Comparison of ENCODE assay signal across 16 cellular contexts in genomic region chr12:67919406-67919805, GRCh38.
DNase-seq lines count a peak whose midpoint lies in the region; ATAC-seq and TF ChIP-seq lines count a peak whose summit lies in the region.
"Had no signal": no experiment of that assay in that cellular context is flagged by ENCODE, and none has a peak within 500 bp of the region (broad histone marks: within the 10 kb centered on the region; RNA-seq: fewer than 3 reads in every experiment).

No MANE protein-coding gene starts in this region.

- CTCF ChIA-PET in HCT116 (lab: Charles Lee) (no interaction called here), SK-N-SH (lab: Yijun Ruan, JAX) (no interaction called here)
- CTCF ChIA-PET in activated CD4-positive, alpha-beta memory T cell treated with anti-CD3 and anti-CD28 coated beads for 36 hours (lab: Charles Lee) = no interaction called here

- H4K20me1 ChIP-seq in HCT116 (ENCODE audit: insufficient read depth) = no peaks in the 10 kb centered on the region
- no peaks in the 10 kb centered on the region for H4K20me1 ChIP-seq in SK-N-SH (ENCODE audit: insufficient read depth)

- intact Hi-C loops in HCT116 (cut with micrococcal nuclease) = no loop called here
- intact Hi-C loops in activated CD4-positive, alpha-beta memory T cell treated with anti-CD3 and anti-CD28 coated beads for 36 hours (cut with micrococcal nuclease) = no loop called here

- H3K4me1 Mint-ChIP-seq in stimulated activated memory B cell treated with anti-CD40 and anti-IgM and Interleukin-4, amounts not matched to agents 10 μg/mL and 1 μg/mL and 100 μg/mL, for 72 hours = peaks cover 25% of the 10 kb centered on the region
- H3K4me1 Mint-ChIP-seq in activated CD4-positive, alpha-beta memory T cell treated with anti-CD3 and anti-CD28 coated beads for 36 hours (ENCODE audit: low read depth) = peaks cover 16% of the 10 kb centered on the region

- H3K9ac ChIP-seq in HCT116 (ENCODE audit: low read length) (no peak overlapping the region), SK-N-SH (no peak overlapping the region)

- H3K9me3 ChIP-seq in HCT116 (ENCODE audit: control insufficient read depth in 1 of 2, insufficient read depth in 1 of 2, low read depth in 1 of 2, low read length in 2 of 2) (no peaks in the 10 kb centered on the region), SK-N-SH (no peaks in the 10 kb centered on the region)
- H3K9me3 ChIP-seq: right lobe of liver had no signal

- TF ChIP-seq CTCF in HCT116 (IDR thresholded peaks at IDR 0.05 in 2 of 3, conservative IDR thresholded peaks at IDR 0.05 in 1 of 3; ENCODE audit: borderline replicate concordance in 1 of 3, insufficient read depth in 1 of 3, low read depth in 2 of 3, low read length in 2 of 3) = no peak
- no peak for TF ChIP-seq CTCF in SK-N-SH (IDR thresholded peaks at IDR 0.05)
- no peak for TF ChIP-seq CTCF in fibroblast of mammary gland (conservative IDR thresholded peaks at IDR 0.05; ENCODE audit: control insufficient read depth, insufficient read depth, low read depth, low read length)

- RAD21 ChIA-PET in HCT116 (lab: Charles Lee; ENCODE audit: low non-redundant PET in 1 of 2, low total read pairs in 2 of 2, uncharacterized antibody in 2 of 2, unreplicated experiment in 2 of 2) = no interaction called here

- H3K4me2 ChIP-seq in HCT116 (ENCODE audit: low read length) (peak overlapping the region; percentile 2; the same call in 1 of the 2 replicates), SK-N-SH (0 out of 2 replicates have a peak overlapping the region, but pooled peaks have one; percentile 26)

- H3K27me3 ChIP-seq in HCT116 (ENCODE audit: insufficient read depth, low read length) (no peaks in the 10 kb centered on the region), SK-N-SH (ENCODE audit: insufficient read depth) (no peaks in the 10 kb centered on the region)
- H3K27me3 ChIP-seq: right lobe of liver had no signal

- H3K36me3 ChIP-seq in HCT116 (ENCODE audit: control insufficient read depth in 1 of 2, insufficient read depth in 2 of 2, low read length in 2 of 2) (no peaks in the 10 kb centered on the region), SK-N-SH (replicated peaks in 1 of 2; ENCODE audit: control insufficient read depth in 1 of 2, insufficient read depth in 2 of 2, low read length in 1 of 2) (no peaks in the 10 kb centered on the region)
- H3K36me3 ChIP-seq: right lobe of liver had no signal

- H3K9me2 ChIP-seq in HCT116 (ENCODE audit: insufficient read depth) (no peaks in the 10 kb centered on the region), SK-N-SH (no peaks in the 10 kb centered on the region; the same call in 1 of the 2 replicates)

- no TSS peak for BruUV-seq in HCT116 (replicated peaks; lab: Mats Ljungman, UMichigan)

- H3K27ac Mint-ChIP-seq in stimulated activated memory B cell treated with anti-CD40 and anti-IgM and Interleukin-4, amounts not matched to agents 10 μg/mL and 1 μg/mL and 100 μg/mL, for 72 hours = peak overlapping the region; percentile 1
- H3K27ac Mint-ChIP-seq in activated CD4-positive, alpha-beta memory T cell treated with anti-CD3 and anti-CD28 coated beads for 36 hours = no peak overlapping the region
- H3K27ac Mint-ChIP-seq: activated T-cell treated with anti-CD3 and anti-CD28 coated beads, Interleukin-2, amount 50 U/mL, for 72 hours; CD4-positive, alpha-beta T cell had no signal

- H3K27ac ChIP-seq in HCT116 (ENCODE audit: low read depth, low read length) (no peak overlapping the region), SK-N-SH (ENCODE audit: low read depth in 2 of 2, low read length in 1 of 2) (peak overlapping the region in 1 of 2 experiments; percentile 54; a peak in 2 of 4 replicates), caudate nucleus (ENCODE audit: low read depth, low read length) (no peak overlapping the region)
- H3K27ac ChIP-seq: HL-60, right lobe of liver had no signal

- ATAC-seq in HCT116 (no peak), GM19328 (IDR thresholded peaks at IDR 0.05; ENCODE audit: unreplicated experiment) (no peak)
- ATAC-seq in stimulated activated memory B cell treated with anti-CD40 and anti-IgM and Interleukin-4, amounts not matched to agents 10 μg/mL and 1 μg/mL and 100 μg/mL, for 72 hours = no peak
- ATAC-seq: activated T-cell treated with anti-CD3 and anti-CD28 coated beads, Interleukin-2, amount 50 U/mL, for 72 hours; right lobe of liver had no signal

- no peak for TF ChIP-seq RAD21 in HCT116 (IDR thresholded peaks at IDR 0.05; ENCODE audit: low read depth)
- no peak for TF ChIP-seq RAD21 in SK-N-SH (IDR thresholded peaks at IDR 0.05; ENCODE audit: low read length)

- peaks cover 0 to 11% of the 10 kb centered on the region in 2 experiments; a peak in 2 of 4 replicates for H3K4me1 ChIP-seq in HCT116 (ENCODE audit: control insufficient read depth in 1 of 2, insufficient read depth in 2 of 2, low read length in 2 of 2)
- peaks cover 0 to 16% of the 10 kb centered on the region in 2 experiments; a peak in 1 of 4 replicates for H3K4me1 ChIP-seq in SK-N-SH (ENCODE audit: control insufficient read depth in 1 of 2, insufficient read depth in 2 of 2, low read depth in 1 of 2, low read length in 1 of 2)
- H3K4me1 ChIP-seq: right lobe of liver had no signal

- H3K4me3 Mint-ChIP-seq in stimulated activated memory B cell treated with anti-CD40 and anti-IgM and Interleukin-4, amounts not matched to agents 10 μg/mL and 1 μg/mL and 100 μg/mL, for 72 hours = no peak overlapping the region
- H3K4me3 Mint-ChIP-seq in activated CD4-positive, alpha-beta memory T cell treated with anti-CD3 and anti-CD28 coated beads for 36 hours = no peak overlapping the region
- H3K4me3 Mint-ChIP-seq: activated T-cell treated with anti-CD3 and anti-CD28 coated beads, Interleukin-2, amount 50 U/mL, for 72 hours; CD4-positive, alpha-beta T cell had no signal

- no peaks in the 10 kb centered on the region for H3K79me2 ChIP-seq in HCT116 (ENCODE audit: insufficient read depth, low read length)
- no peaks in the 10 kb centered on the region for H3K79me2 ChIP-seq in SK-N-SH (ENCODE audit: insufficient read depth)

- POLR2A ChIA-PET in HCT116 (lab: Charles Lee) = no interaction called here
- POLR2A ChIA-PET in SK-N-SH (lab: Yijun Ruan, JAX) = interaction anchor here (0.7 kb wide), 1 partner anchor 27 kb away, joined by 3 read pairs; no protein-coding TSS in a partner anchor
- POLR2A ChIA-PET in activated CD4-positive, alpha-beta memory T cell treated with anti-CD3 and anti-CD28 coated beads for 36 hours (lab: Charles Lee) = no interaction called here

- no peak overlapping the region for H2AFZ ChIP-seq in HCT116 (ENCODE audit: low read depth, low read length, poor library complexity, severe bottlenecking)
- H2AFZ ChIP-seq in SK-N-SH (ENCODE audit: low read depth) = 0 out of 2 replicates have a peak overlapping the region, but pooled peaks have one; percentile 7

- TF ChIP-seq EP300 in SK-N-SH (IDR thresholded peaks at IDR 0.05; ENCODE audit: borderline replicate concordance in 1 of 2, low read depth in 1 of 2, low read length in 1 of 2) = no peak

- H3F3A ChIP-seq in SK-N-SH (replicated peaks; ENCODE audit: insufficient read depth) = peaks cover 4% of the 10 kb centered on the region

- DNase-seq in HCT116 (ENCODE audit: low read depth, low spot score) (no peak), SK-N-SH (no peak), fibroblast of mammary gland (ENCODE audit: low read depth) (peak; percentile 50), caudate nucleus (lab: John Stamatoyannopoulos, UW) (no peak)
- DNase-seq in activated CD4-positive, alpha-beta memory T cell treated with anti-CD3 and anti-CD28 coated beads for 36 hours = no peak
- DNase-seq: activated CD4-positive, alpha-beta T cell treated with anti-CD3 and anti-CD28 coated beads, Interleukin-2, amount 50 U/mL, for 48 hours; activated T-cell treated with anti-CD3 and anti-CD28 coated beads, Interleukin-2, amount 50 U/mL, for 72 hours; CD4-positive, alpha-beta T cell; cerebellar nuclear complex; NCI-H1436 treated with DMSO at 0.1 percent for 48 hours; nucleus accumbens; right lobe of liver; stimulated activated CD8-positive, alpha-beta memory T cell treated with anti-CD3 and anti-CD28 coated beads, Interleukin-4, amount 100 ng/mL, for 48 hours had no signal

- 65% methylated on average over 2 of the region's 2 CpGs for WGBS in SK-N-SH (ENCODE audit: low lambda C conversion rate)

- H3K4me3 ChIP-seq in HCT116 (replicated peaks in 1 of 2; ENCODE audit: low read depth in 1 of 2, low read length in 2 of 2) (no peak overlapping the region), SK-N-SH (ENCODE audit: low read depth in 2 of 2, low read length in 1 of 2) (no peak overlapping the region), fibroblast of mammary gland (ENCODE audit: control insufficient read depth, low read depth, low read length) (no peak overlapping the region)
- H3K4me3 ChIP-seq: right lobe of liver had no signal

- H3K36me3 Mint-ChIP-seq in stimulated activated memory B cell treated with anti-CD40 and anti-IgM and Interleukin-4, amounts not matched to agents 10 μg/mL and 1 μg/mL and 100 μg/mL, for 72 hours = no peaks in the 10 kb centered on the region
- H3K36me3 Mint-ChIP-seq in activated CD4-positive, alpha-beta memory T cell treated with anti-CD3 and anti-CD28 coated beads for 36 hours = no peaks in the 10 kb centered on the region

- no peak for TF ChIP-seq POLR2A in HCT116 (IDR thresholded peaks at IDR 0.05; ENCODE audit: borderline replicate concordance, extremely low read depth, insufficient read depth, insufficient read length)

- H3K27me3 Mint-ChIP-seq in stimulated activated memory B cell treated with anti-CD40 and anti-IgM and Interleukin-4, amounts not matched to agents 10 μg/mL and 1 μg/mL and 100 μg/mL, for 72 hours = peaks cover 12% of the 10 kb centered on the region
- H3K27me3 Mint-ChIP-seq in activated CD4-positive, alpha-beta memory T cell treated with anti-CD3 and anti-CD28 coated beads for 36 hours = peaks cover 2% of the 10 kb centered on the region
- H3K27me3 Mint-ChIP-seq: CD4-positive, alpha-beta T cell had no signal

- no peaks in the 10 kb centered on the region for H3K9me3 Mint-ChIP-seq in stimulated activated memory B cell treated with anti-CD40 and anti-IgM and Interleukin-4, amounts not matched to agents 10 μg/mL and 1 μg/mL and 100 μg/mL, for 72 hours
- no peaks in the 10 kb centered on the region for H3K9me3 Mint-ChIP-seq in activated CD4-positive, alpha-beta memory T cell treated with anti-CD3 and anti-CD28 coated beads for 36 hours
- H3K9me3 Mint-ChIP-seq: CD4-positive, alpha-beta T cell had no signal

TF ChIP-seq in HCT116, 20 proteins besides CTCF, POLR2A, EP300 and RAD21 (continues in another document):
- TF ChIP-seq ZNF274 (IDR thresholded peaks at IDR 0.05; ENCODE audit: low read depth, low read length) (no peak), SRF (IDR thresholded peaks at IDR 0.05; ENCODE audit: low read depth) (no peak)

TF ChIP-seq in SK-N-SH, 30 proteins besides CTCF, POLR2A, EP300 and RAD21:
- TF ChIP-seq JUND (IDR thresholded peaks at IDR 0.05) (0 out of 2 replicates have a peak, but pooled peaks have one; percentile 36), FOXJ3 (CRISPR knock-in tag; IDR thresholded peaks at IDR 0.05) (no peak), FOSL2 (IDR thresholded peaks at IDR 0.05; ENCODE audit: borderline replicate concordance, low read depth) (0 out of 2 replicates have a peak, but pooled peaks have one; percentile 9)

Comparison
In these comparisons a context has a peak if more than half of its experiments do, and no peak if none do; other contexts are left out.
1. Of the 11 proteins assayed by ChIP-seq in both SK-N-SH and HCT116: peak only in SK-N-SH: JUND; only in HCT116: none; in both: none; in neither: 10.